Comparison of ENCODE assay signal across 12 cellular contexts in the genomic region with DNA sequence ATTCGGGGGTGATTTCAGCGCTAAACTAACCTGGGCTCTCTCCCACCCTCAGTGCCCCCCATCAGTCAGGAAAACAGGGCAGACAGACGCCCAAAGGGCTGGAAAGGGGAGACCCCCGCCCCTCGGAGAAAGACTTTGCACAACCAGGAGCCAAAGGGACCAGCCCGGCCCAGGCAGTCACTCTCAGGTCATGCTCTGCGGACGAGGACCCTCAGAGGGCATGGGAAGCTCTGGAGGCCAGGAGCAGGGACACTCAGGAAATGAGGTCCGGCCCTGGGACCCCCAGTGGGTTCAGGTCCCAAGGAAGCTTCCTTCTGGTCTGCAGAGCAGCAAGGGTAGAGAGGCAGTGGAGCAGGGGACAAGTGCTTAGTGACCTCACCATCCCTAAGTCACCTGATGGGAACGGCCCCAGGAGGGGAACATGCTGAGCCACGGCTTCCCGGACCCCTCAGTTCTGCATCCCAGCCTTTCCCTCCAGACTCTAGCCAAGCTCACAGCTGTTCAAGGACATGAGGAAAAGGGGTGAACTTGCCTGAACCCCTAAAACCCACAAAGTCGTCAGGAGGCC.
DNase-seq lines count a peak whose midpoint lies in the region; ATAC-seq and TF ChIP-seq lines count a peak whose summit lies in the region.
"Had no signal": no experiment of that assay in that cellular context is flagged by ENCODE, and none has a peak within 500 bp of the region (broad histone marks: within the 10 kb centered on the region; RNA-seq: fewer than 3 reads in every experiment).

No MANE protein-coding gene starts in this region.

- no peaks in the 10 kb centered on the region for H3K36me3 ChIP-seq in BE2C
- H3K36me3 ChIP-seq in RWPE2 (ENCODE audit: low read depth): no peaks in the 10 kb centered on the region
- H3K36me3 ChIP-seq in upper lobe of right lung: no peaks in the 10 kb centered on the region

- H3K27ac ChIP-seq in RWPE2 (ENCODE audit: poor library complexity, severe bottlenecking) (no peak overlapping the region), upper lobe of right lung (no peak overlapping the region)
- H3K27ac ChIP-seq: C4-2B, GM23248, HL-60 had no signal

- intact Hi-C loops in posterior vena cava (cut with DNase I) (no loop called here), upper lobe of right lung (cut with DNase I) (no loop called here)

- DNase-seq in BE2C: peak; percentile 7
- DNase-seq in RWPE2 (ENCODE audit: low spot score): peak; percentile 46
- peak; percentile 70 for DNase-seq in posterior vena cava (ENCODE audit: low spot score)
- peak; percentile 61 for DNase-seq in upper lobe of right lung
- DNase-seq in Ammon's horn (ENCODE audit: low spot score): no peak
- DNase-seq: Caco-2; CD4-positive, alpha-beta T cell; GM23248; HCEC 1CT had no signal

- no peak for TF ChIP-seq CTCF in BE2C (IDR thresholded peaks at IDR 0.05; ENCODE audit: low read depth, low read length)
- no peak for TF ChIP-seq CTCF in RWPE2 (IDR thresholded peaks at IDR 0.05; ENCODE audit: poor library complexity, severe bottlenecking)
- TF ChIP-seq CTCF in upper lobe of right lung (IDR thresholded peaks at IDR 0.05): no peak

- H3K9me3 ChIP-seq in BE2C: peaks cover 2% of the 10 kb centered on the region; the same call in 1 of the 2 replicates
- H3K9me3 ChIP-seq in RWPE2 (ENCODE audit: severe bottlenecking): no peaks in the 10 kb centered on the region
- no peaks in the 10 kb centered on the region for H3K9me3 ChIP-seq in upper lobe of right lung
- H3K9me3 ChIP-seq: Caco-2 had no signal

- ATAC-seq in RWPE2 (ENCODE audit: low read depth) (no peak), upper lobe of right lung (no peak), HG03139 (IDR thresholded peaks at IDR 0.05; ENCODE audit: unreplicated experiment) (no peak)

- H3K4me1 ChIP-seq in BE2C (peaks cover 14% of the 10 kb centered on the region), RWPE2 (ENCODE audit: insufficient read depth, poor library complexity, severe bottlenecking) (no peaks in the 10 kb centered on the region), upper lobe of right lung (no peaks in the 10 kb centered on the region)
- H3K4me1 ChIP-seq: Caco-2 had no signal

- no peaks in the 10 kb centered on the region for H3K27me3 ChIP-seq in BE2C
- no peaks in the 10 kb centered on the region for H3K27me3 ChIP-seq in RWPE2 (ENCODE audit: insufficient read depth, poor library complexity, severe bottlenecking)
- peaks cover 6% of the 10 kb centered on the region for H3K27me3 ChIP-seq in upper lobe of right lung

- H3K4me3 ChIP-seq in BE2C (ENCODE audit: low read depth, low read length) (no peak overlapping the region), RWPE2 (ENCODE audit: severe bottlenecking) (no peak overlapping the region), upper lobe of right lung (no peak overlapping the region)
- H3K4me3 ChIP-seq: GM23248 had no signal
